In the genomic region with DNA sequence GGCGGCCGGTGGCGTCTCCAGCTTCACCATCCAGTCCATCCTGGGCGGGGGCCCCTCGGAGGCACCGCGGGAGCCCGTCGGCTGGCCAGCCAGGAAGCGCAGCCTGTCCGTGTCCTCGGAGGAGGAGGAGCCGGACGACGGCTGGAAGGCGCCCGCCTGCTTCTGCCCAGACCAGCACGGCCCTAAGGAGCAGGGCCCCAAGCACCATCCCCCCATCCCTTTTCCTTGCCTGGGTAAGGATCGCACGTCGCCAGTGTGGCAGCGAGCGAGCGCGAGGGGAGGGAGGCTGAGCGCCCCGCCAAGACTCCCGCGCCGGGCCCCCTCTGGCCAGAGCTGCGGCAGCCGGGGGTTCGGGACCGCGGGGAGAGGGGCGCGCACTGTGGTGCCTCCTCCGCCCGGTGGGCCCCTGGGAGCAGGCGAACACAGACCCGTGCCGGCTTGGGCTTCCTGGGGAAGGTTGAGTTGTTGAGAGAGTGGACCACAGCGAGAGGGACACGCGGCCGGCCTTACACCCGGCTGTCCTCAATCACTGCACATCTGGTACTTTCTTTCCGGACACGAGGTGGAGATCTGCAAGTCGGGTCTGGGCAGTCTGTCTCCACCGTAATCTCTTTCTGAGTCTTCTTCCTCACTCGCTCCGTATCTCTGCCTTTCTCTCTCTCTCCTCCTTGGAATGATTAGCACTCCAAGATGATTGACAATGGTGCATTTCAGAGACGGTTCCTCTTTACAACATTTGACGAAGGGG, we compare ENCODE assay signal across 11 cellular contexts. TPM values are rescaled to one million over a fixed set of nuclear protein-coding genes. Genes with fewer than 3 reads are reported as not detected.
DNase-seq lines count a peak whose midpoint lies in the region; ATAC-seq, FAIRE-seq and TF ChIP-seq lines count a peak whose summit lies in the region.
"Had no signal": no experiment of that assay in that cellular context is flagged by ENCODE, and none has a peak within 500 bp of the region (broad histone marks: within the 10 kb centered on the region; RNA-seq: fewer than 3 reads in every experiment).

No MANE protein-coding gene starts in this region.

- intact Hi-C loops in HepG2 (cut with micrococcal nuclease; ENCODE audit: unreplicated experiment): no loop called here
- intact Hi-C loops in cardiac septum (cut with DNase I): no loop called here

- no TSS peak for BruUV-seq in HepG2 (replicated peaks; lab: Mats Ljungman, UMichigan)

- no peak overlapping the region for H2AFZ ChIP-seq in HepG2 (ENCODE audit: low read length)

- peak overlapping the region; percentile 62 for H3K4me3 Mint-ChIP-seq in WTC11

- peaks cover 0 to 81% (median 70%) of the 10 kb centered on the region in 11 experiments; a peak in 19 of 22 replicates for H4K20me1 ChIP-seq in BLaER1 treated with 17β-estradiol and CSF1 and Interleukin-3, amounts not matched to agents 10 nM and 100 nM
- 0 out of 2 replicates have a peak, but pooled peaks cover 2% of the 10 kb centered on the region for H4K20me1 ChIP-seq in HepG2 (ENCODE audit: insufficient read depth, low read length)

- H3K9ac ChIP-seq in BLaER1 treated with 17β-estradiol and CSF1 and Interleukin-3, amounts not matched to agents 10 nM and 100 nM: peak overlapping the region in 2 of 11 experiments; percentile 7 to 34; a peak in 2 of 22 replicates
- H3K9ac ChIP-seq in HepG2 (ENCODE audit: insufficient read depth, low read depth, low read length): no peak overlapping the region

- in situ Hi-C loops in HepG2 (cut with HindIII; ENCODE audit: extremely low pct_ligation_motif_present, low pct_unique_long_range_greater_than_20kb): no loop called here

- no peak for TF ChIP-seq CTCF in WTC11 (IDR thresholded peaks at IDR 0.05)
- TF ChIP-seq CTCF in HepG2 (CRISPR knock-in tag; IDR thresholded peaks at IDR 0.05): no peak

- H3K27me3 Mint-ChIP-seq in WTC11 (ENCODE audit: low read depth): peaks cover 88% of the 10 kb centered on the region

- peak; percentile 7 for ATAC-seq in GM18868 (IDR thresholded peaks at IDR 0.05; ENCODE audit: unreplicated experiment)
- peak; percentile 13 for ATAC-seq in WTC11
- peak; percentile 17 for ATAC-seq in HepG2
- no peak for ATAC-seq in GM19328 (IDR thresholded peaks at IDR 0.05; ENCODE audit: unreplicated experiment)
- ATAC-seq: PC-3 had no signal

- peaks cover 53 to 68% (median 66%) of the 10 kb centered on the region in 10 experiments for H3K4me1 ChIP-seq in BLaER1 treated with 17β-estradiol and CSF1 and Interleukin-3, amounts not matched to agents 10 nM and 100 nM
- peaks cover 40% of the 10 kb centered on the region for H3K4me1 ChIP-seq in HepG2 (ENCODE audit: insufficient read depth, low read length)

- no peak for FAIRE-seq in HepG2 (lab: Jason Lieb, UNC)
- no peak for FAIRE-seq in RCC 7860 (lab: Jason Lieb, UNC)

- no peak for TF ChIP-seq EP300 in HepG2 (IDR thresholded peaks at IDR 0.05; ENCODE audit: low read depth in 2 of 2, low read length in 2 of 2)
- TF ChIP-seq EP300 in HepG2 (CRISPR knock-in tag; IDR thresholded peaks at IDR 0.05; ENCODE audit: borderline replicate concordance): no peak

- TF ChIP-seq POLR2A in HepG2 (IDR thresholded peaks at IDR 0.05; ENCODE audit: insufficient read depth in 1 of 2, low read depth in 2 of 2, low read length in 2 of 2): no peak

- TF ChIP-seq RAD21 in HepG2 (CRISPR knock-in tag; IDR thresholded peaks at IDR 0.05): no peak

- no peaks in the 10 kb centered on the region for H3K9me3 Mint-ChIP-seq in WTC11

- H3K9me3 ChIP-seq in BLaER1 treated with 17β-estradiol and CSF1 and Interleukin-3, amounts not matched to agents 10 nM and 100 nM (replicated peaks in 1 of 11): peaks cover 0 to 8% (median 1%) of the 10 kb centered on the region in 11 experiments; a peak in 9 of 22 replicates
- H3K9me3 ChIP-seq in HepG2 (ENCODE audit: low read length): no peaks in the 10 kb centered on the region
- H3K9me3 ChIP-seq: ascending aorta had no signal

- peak overlapping the region; percentile 40 to 62 (median 46); a peak in 19 of 20 replicates for H3K4me3 ChIP-seq in BLaER1 treated with 17β-estradiol and CSF1 and Interleukin-3, amounts not matched to agents 10 nM and 100 nM
- H3K4me3 ChIP-seq in HepG2 (replicated peaks in 1 of 3; ENCODE audit: insufficient read depth in 1 of 3, low read depth in 2 of 3, low read length in 3 of 3): peak overlapping the region; percentile 28 to 56 (median 40); a peak in 4 of 6 replicates

- H3K27ac Mint-ChIP-seq in WTC11: no peak overlapping the region

- CTCF ChIA-PET in WTC11 (lab: Charles Lee) (interaction anchor here (1.1 to 6.1 kb wide), 5 partner anchors 9 to 232 kb away, joined by 3 to 43 read pairs (median 4); no protein-coding TSS in a partner anchor), HepG2 (lab: Yijun Ruan, JAX; ENCODE audit: low intra/inter-chr PET ratio, low total read pairs) (no interaction called here)

- WGBS in HepG2 (ENCODE audit: low lambda C conversion rate): 5% methylated on average over 7 of the region's 55 CpGs

- H3K4me1 Mint-ChIP-seq in WTC11: peaks cover 72% of the 10 kb centered on the region

- H3K27me3 ChIP-seq in BLaER1 treated with 17β-estradiol and CSF1 and Interleukin-3, amounts not matched to agents 10 nM and 100 nM: peaks cover 100% of the 10 kb centered on the region in 11 experiments
- H3K27me3 ChIP-seq in HepG2 (ENCODE audit: control insufficient read depth in 1 of 2, insufficient read depth in 2 of 2, low read length in 2 of 2): peaks cover 29 to 97% of the 10 kb centered on the region in 2 experiments

- peak; percentile 62 for DNase-seq in WTC11 (ENCODE audit: low spot score)
- no peak for DNase-seq in HepG2 (ENCODE audit: low spot score)
- DNase-seq in iPS-NIHi7 (ENCODE audit: extremely low spot score): no peak
- no peak for DNase-seq in RCC 7860 (ENCODE audit: low spot score)
- no peak for DNase-seq in cardiac septum (ENCODE audit: low spot score)
- DNase-seq: kidney glomerular epithelial cell, PC-3 had no signal

- no peaks in the 10 kb centered on the region for H3K36me3 ChIP-seq in BLaER1 treated with 17β-estradiol and CSF1 and Interleukin-3, amounts not matched to agents 10 nM and 100 nM
- H3K36me3 ChIP-seq in HepG2 (replicated peaks in 1 of 2; ENCODE audit: control insufficient read depth in 1 of 2, insufficient read depth in 2 of 2, low read length in 2 of 2): no peaks in the 10 kb centered on the region
- H3K36me3 ChIP-seq: ascending aorta had no signal

- H3K79me2 ChIP-seq in HepG2 (ENCODE audit: insufficient read depth, low read length): no peaks in the 10 kb centered on the region

- POLR2A ChIA-PET in WTC11 (lab: Charles Lee) (interaction anchor here (0.7 kb wide), 1 partner anchor 9 kb away, joined by 3 read pairs; no protein-coding TSS in a partner anchor), HepG2 (lab: Yijun Ruan, JAX) (no interaction called here)

- no peak overlapping the region for H3K27ac ChIP-seq in BLaER1 treated with 17β-estradiol and CSF1 and Interleukin-3, amounts not matched to agents 10 nM and 100 nM
- no peak overlapping the region for H3K27ac ChIP-seq in HepG2 (ENCODE audit: extremely low read length, insufficient read depth, low read length)
- H3K27ac ChIP-seq: ascending aorta had no signal

- peak overlapping the region; percentile 65 to 99 (median 82) for H3K4me2 ChIP-seq in BLaER1 treated with 17β-estradiol and CSF1 and Interleukin-3, amounts not matched to agents 10 nM and 100 nM
- H3K4me2 ChIP-seq in HepG2 (ENCODE audit: low read depth, low read length): peak overlapping the region; percentile 63

- H3K36me3 Mint-ChIP-seq in WTC11: no peaks in the 10 kb centered on the region

RNA-seq across cellular contexts. Expression of a gene that starts 0.7 kb away (rescaled TPM):
- 0.59 to 1.7 TPM (median 1.4 TPM) in 3 replicates for total RNA-seq in WTC11 (2021)
- not detected in 2 replicates for total RNA-seq in HepG2 (2016; rRNA removed; fragmentation: Illumina TruSeq; extraction: Trizol)
- not detected in 2 replicates for total RNA-seq in HepG2 (2016; cell fraction: cytosol; rRNA removed; fragmentation: Illumina TruSeq; extraction: Trizol; ENCODE audit: low read depth)
- total RNA-seq in HepG2 (2016; cell fraction: insoluble cytoplasmic fraction; rRNA removed; fragmentation: Illumina TruSeq; extraction: Trizol): not detected in 2 replicates
- total RNA-seq in HepG2 (2016; cell fraction: membrane; rRNA removed; fragmentation: Illumina TruSeq; extraction: Trizol): not detected in 2 replicates
- total RNA-seq in HepG2 (2016; cell fraction: nucleus; rRNA removed; fragmentation: Illumina TruSeq; extraction: Trizol): not detected in 2 replicates
- polyA plus RNA-seq in HepG2 (2011; rRNA removed): not detected in 2 replicates
- polyA plus RNA-seq in HepG2 (2011; cell fraction: cytosol; rRNA removed): 0.04 TPM in 1 of 2 replicates, not detected in the other
- not detected in 2 replicates for polyA plus RNA-seq in HepG2 (2011; cell fraction: nucleus; rRNA removed)
- not detected in 2 replicates for polyA plus RNA-seq in HepG2 (2012)
- polyA plus RNA-seq in HepG2 (2016; cell fraction: cytosol; fragmentation: Illumina TruSeq; extraction: Trizol; ENCODE audit: low read depth): not detected in 2 replicates
- not detected in 2 replicates for polyA plus RNA-seq in HepG2 (2016; cell fraction: insoluble cytoplasmic fraction; fragmentation: Illumina TruSeq; extraction: Trizol; ENCODE audit: low read depth)
- not detected in 2 replicates for polyA plus RNA-seq in HepG2 (2016; cell fraction: membrane; fragmentation: Illumina TruSeq; extraction: Trizol; ENCODE audit: low read depth)
- not detected in 2 replicates for polyA plus RNA-seq in HepG2 (2016; cell fraction: nucleus; fragmentation: Illumina TruSeq; extraction: Trizol; ENCODE audit: insufficient read depth, low read depth)
- polyA minus RNA-seq in HepG2 (2011; rRNA and poly(A)+ RNA removed; ENCODE audit: low replicate concordance): 0.14 TPM in 1 of 2 replicates, not detected in the other
- not detected in 2 replicates for polyA minus RNA-seq in HepG2 (2011; cell fraction: cytosol; rRNA and poly(A)+ RNA removed)
- not detected in 2 replicates for polyA minus RNA-seq in HepG2 (2011; cell fraction: nucleus; rRNA and poly(A)+ RNA removed)
- total RNA-seq in cardiac septum: not detected
- total RNA-seq: ascending aorta, PC-3 had no signal

RNA-seq across cellular contexts. Expression of a gene that starts 5.6 kb away (rescaled TPM):
- total RNA-seq in WTC11 (2021): 180 to 192 TPM (median 186 TPM) in 3 replicates
- 174 and 230 TPM in 2 replicates for total RNA-seq in HepG2 (2016; rRNA removed; fragmentation: Illumina TruSeq; extraction: Trizol)
- 42.5 and 51.9 TPM in 2 replicates for total RNA-seq in HepG2 (2016; cell fraction: cytosol; rRNA removed; fragmentation: Illumina TruSeq; extraction: Trizol; ENCODE audit: low read depth)
- total RNA-seq in HepG2 (2016; cell fraction: insoluble cytoplasmic fraction; rRNA removed; fragmentation: Illumina TruSeq; extraction: Trizol): 170 and 239 TPM in 2 replicates
- total RNA-seq in HepG2 (2016; cell fraction: membrane; rRNA removed; fragmentation: Illumina TruSeq; extraction: Trizol): 74.0 and 86.8 TPM in 2 replicates
- total RNA-seq in HepG2 (2016; cell fraction: nucleus; rRNA removed; fragmentation: Illumina TruSeq; extraction: Trizol): 91.7 and 115 TPM in 2 replicates
- polyA plus RNA-seq in HepG2 (2011; rRNA removed): 184 and 188 TPM in 2 replicates
- polyA plus RNA-seq in HepG2 (2011; cell fraction: cytosol; rRNA removed): 121 and 143 TPM in 2 replicates
- polyA plus RNA-seq in HepG2 (2011; cell fraction: nucleus; rRNA removed): 242 and 278 TPM in 2 replicates
- 109 and 119 TPM in 2 replicates for polyA plus RNA-seq in HepG2 (2012)
- 36.9 and 37.0 TPM in 2 replicates for polyA plus RNA-seq in HepG2 (2016; cell fraction: cytosol; fragmentation: Illumina TruSeq; extraction: Trizol; ENCODE audit: low read depth)
- 215 and 216 TPM in 2 replicates for polyA plus RNA-seq in HepG2 (2016; cell fraction: insoluble cytoplasmic fraction; fragmentation: Illumina TruSeq; extraction: Trizol; ENCODE audit: low read depth)
- polyA plus RNA-seq in HepG2 (2016; cell fraction: membrane; fragmentation: Illumina TruSeq; extraction: Trizol; ENCODE audit: low read depth): 40.5 and 49.2 TPM in 2 replicates
- 127 and 140 TPM in 2 replicates for polyA plus RNA-seq in HepG2 (2016; cell fraction: nucleus; fragmentation: Illumina TruSeq; extraction: Trizol; ENCODE audit: insufficient read depth, low read depth)
- 444 and 777 TPM in 2 replicates for polyA minus RNA-seq in HepG2 (2011; rRNA and poly(A)+ RNA removed; ENCODE audit: low replicate concordance)
- polyA minus RNA-seq in HepG2 (2011; cell fraction: cytosol; rRNA and poly(A)+ RNA removed): 107 and 129 TPM in 2 replicates
- 163 and 164 TPM in 2 replicates for polyA minus RNA-seq in HepG2 (2011; cell fraction: nucleus; rRNA and poly(A)+ RNA removed)
- total RNA-seq in cardiac septum: 30.6 TPM

RNA-seq across cellular contexts. Expression of a gene that starts 12.8 kb away (rescaled TPM):
- 0.23 TPM in 1 of 3 replicates, not detected in the others for total RNA-seq in WTC11 (2021)
- total RNA-seq in HepG2 (2016; rRNA removed; fragmentation: Illumina TruSeq; extraction: Trizol): not detected in 2 replicates
- not detected in 2 replicates for total RNA-seq in HepG2 (2016; cell fraction: cytosol; rRNA removed; fragmentation: Illumina TruSeq; extraction: Trizol; ENCODE audit: low read depth)
- total RNA-seq in HepG2 (2016; cell fraction: insoluble cytoplasmic fraction; rRNA removed; fragmentation: Illumina TruSeq; extraction: Trizol): not detected in 2 replicates
- total RNA-seq in HepG2 (2016; cell fraction: membrane; rRNA removed; fragmentation: Illumina TruSeq; extraction: Trizol): not detected in 2 replicates
- total RNA-seq in HepG2 (2016; cell fraction: nucleus; rRNA removed; fragmentation: Illumina TruSeq; extraction: Trizol): not detected in 2 replicates
- not detected in 2 replicates for polyA plus RNA-seq in HepG2 (2011; rRNA removed)
- not detected in 2 replicates for polyA plus RNA-seq in HepG2 (2011; cell fraction: cytosol; rRNA removed)
- polyA plus RNA-seq in HepG2 (2011; cell fraction: nucleus; rRNA removed): not detected in 2 replicates
- not detected in 2 replicates for polyA plus RNA-seq in HepG2 (2012)
- polyA plus RNA-seq in HepG2 (2016; cell fraction: cytosol; fragmentation: Illumina TruSeq; extraction: Trizol; ENCODE audit: low read depth): not detected in 2 replicates
- not detected in 2 replicates for polyA plus RNA-seq in HepG2 (2016; cell fraction: insoluble cytoplasmic fraction; fragmentation: Illumina TruSeq; extraction: Trizol; ENCODE audit: low read depth)
- not detected in 2 replicates for polyA plus RNA-seq in HepG2 (2016; cell fraction: membrane; fragmentation: Illumina TruSeq; extraction: Trizol; ENCODE audit: low read depth)
- not detected in 2 replicates for polyA plus RNA-seq in HepG2 (2016; cell fraction: nucleus; fragmentation: Illumina TruSeq; extraction: Trizol; ENCODE audit: insufficient read depth, low read depth)
- polyA minus RNA-seq in HepG2 (2011; rRNA and poly(A)+ RNA removed; ENCODE audit: low replicate concordance): not detected in 2 replicates
- polyA minus RNA-seq in HepG2 (2011; cell fraction: cytosol; rRNA and poly(A)+ RNA removed): not detected in 2 replicates
- polyA minus RNA-seq in HepG2 (2011; cell fraction: nucleus; rRNA and poly(A)+ RNA removed): not detected in 2 replicates
- total RNA-seq in cardiac septum: not detected
- total RNA-seq: ascending aorta had no signal
